Comparison of ENCODE assay signal across 1 cellular context in genomic region chr1:226940029-226940805, GRCh38.
TF ChIP-seq lines count a peak whose summit lies in the region.

TSS of gene COQ8A (plus strand) at chr1:226940294. CDS start at chr1:226961386, 21,092 bp downstream.

TF ChIP-seq in K562, 482 proteins besides CTCF, POLR2A, EP300 and RAD21 (continued from another document and continues in another):
- TF ChIP-seq BRF2 (IDR thresholded peaks at IDR 0.05; ENCODE audit: borderline replicate concordance, insufficient read depth, insufficient read length) (no peak), E2F5 (CRISPR knock-in tag; IDR thresholded peaks at IDR 0.05) (no peak), CREB5 (CRISPR knock-in tag; IDR thresholded peaks at IDR 0.05) (no peak), RREB1 (CRISPR knock-in tag; IDR thresholded peaks at IDR 0.05) (no peak), BRD4 (IDR thresholded peaks at IDR 0.05) (no peak), FIP1L1 (IDR thresholded peaks at IDR 0.05; ENCODE audit: low read depth, low read length, poor library complexity, severe bottlenecking) (peak; percentile 22), KDM1A (IDR thresholded peaks at IDR 0.05) (no peak), ZNF449 (CRISPR knock-in tag; IDR thresholded peaks at IDR 0.05) (no peak), CBX8 (IDR thresholded peaks at IDR 0.05; ENCODE audit: borderline replicate concordance, extremely low read depth, low read depth, low read length, poor library complexity, severe bottlenecking) (no peak), RNF2 (IDR thresholded peaks at IDR 0.05) (peak; percentile 20; the same call in 1 of the 2 replicates), E2F4 (CRISPR knock-in tag; IDR thresholded peaks at IDR 0.05; ENCODE audit: low read depth) (no peak), CTCFL (IDR thresholded peaks at IDR 0.05; ENCODE audit: borderline replicate concordance, insufficient read depth, low read depth, low read length, poor library complexity, severe bottlenecking) (no peak), SRSF3 (IDR thresholded peaks at IDR 0.05; ENCODE audit: insufficient read depth, low read length) (no peak), HMG20B (CRISPR knock-in tag; IDR thresholded peaks at IDR 0.05) (no peak), RBM39 (optimal IDR thresholded peaks at IDR 0.05; ENCODE audit: low read depth, low read length) (no peak), ARID1B (IDR thresholded peaks at IDR 0.05) (no peak), CREB3 (tag; conservative IDR thresholded peaks at IDR 0.05; ENCODE audit: low read depth) (no peak), SRSF7 (optimal IDR thresholded peaks at IDR 0.05; ENCODE audit: low read depth, low read length) (no peak), MEIS2 (IDR thresholded peaks at IDR 0.05; ENCODE audit: partially characterized antibody) (no peak), NR3C1 (CRISPR knock-in tag; IDR thresholded peaks at IDR 0.05) (peak; percentile 94), TAF15 (IDR thresholded peaks at IDR 0.05; ENCODE audit: low read depth, low read length) (no peak), ZNF696 (CRISPR knock-in tag; conservative IDR thresholded peaks at IDR 0.05) (no peak), RBM17 (IDR thresholded peaks at IDR 0.05; ENCODE audit: borderline replicate concordance, low read depth, low read length) (no peak), DLX4 (CRISPR knock-in tag; IDR thresholded peaks at IDR 0.05) (no peak), FOXK1 (CRISPR knock-in tag; IDR thresholded peaks at IDR 0.05; ENCODE audit: borderline replicate concordance) (no peak), CBFA2T3 (IDR thresholded peaks at IDR 0.05) (no peak), CHAMP1 (IDR thresholded peaks at IDR 0.05) (no peak), PCBP1 (IDR thresholded peaks at IDR 0.05; ENCODE audit: low read depth, low read length, poor library complexity, severe bottlenecking) (peak; percentile 77), KLF13 (tag; IDR thresholded peaks at IDR 0.05; ENCODE audit: borderline replicate concordance, low read depth) (no peak; the same call in 1 of the 2 replicates), JUN (IDR thresholded peaks at IDR 0.05; ENCODE audit: borderline replicate concordance, low read depth, low read length) (no peak), JUN (CRISPR knock-in tag; IDR thresholded peaks at IDR 0.05; ENCODE audit: borderline replicate concordance) (no peak), L3MBTL2 (IDR thresholded peaks at IDR 0.05) (peak; percentile 97), FOXJ2 (tag; IDR thresholded peaks at IDR 0.05) (peak; percentile 40; the same call in 1 of the 2 replicates), ZNF76 (CRISPR knock-in tag; IDR thresholded peaks at IDR 0.05; ENCODE audit: borderline replicate concordance) (0 out of 2 replicates have a peak, but pooled peaks have one; percentile 63), LCOR (CRISPR knock-in tag; IDR thresholded peaks at IDR 0.05) (peak; percentile 29; the same call in 1 of the 2 replicates), ZSCAN32 (CRISPR knock-in tag; IDR thresholded peaks at IDR 0.05) (no peak), MYBL2 (IDR thresholded peaks at IDR 0.05; ENCODE audit: low read depth) (no peak), MYBL2 (CRISPR knock-in tag; IDR thresholded peaks at IDR 0.05; ENCODE audit: borderline replicate concordance) (no peak; the same call in 1 of the 2 replicates), E2F1 (CRISPR knock-in tag; IDR thresholded peaks at IDR 0.05) (peak; percentile 85; the same call in 1 of the 2 replicates), PPARD (CRISPR knock-in tag; IDR thresholded peaks at IDR 0.05) (no peak), ZNF316 (IDR thresholded peaks at IDR 0.05) (no peak), ZNF232 (CRISPR knock-in tag; IDR thresholded peaks at IDR 0.05) (peak; percentile 91)
